In the genomic region with DNA sequence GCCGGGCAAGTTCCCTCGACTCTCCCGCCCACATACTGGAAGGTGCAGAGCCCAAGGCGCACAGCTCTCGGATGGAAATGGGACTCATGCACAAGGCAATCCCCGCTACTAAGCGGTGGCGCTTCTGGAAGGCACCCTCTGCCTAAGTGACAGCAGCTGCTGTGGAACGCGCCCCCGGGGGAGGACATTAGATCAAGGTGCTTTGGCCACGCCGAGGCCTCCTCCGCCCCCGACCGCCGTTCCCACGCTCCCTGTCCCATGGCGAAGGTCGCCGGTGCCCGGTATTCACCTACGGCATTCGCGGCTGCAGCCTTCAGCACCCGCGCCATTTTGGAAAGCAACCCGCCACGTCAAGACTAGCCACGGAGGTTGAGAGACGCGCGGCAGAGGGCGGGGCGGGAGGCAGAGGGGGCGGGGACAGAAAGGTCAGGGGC, we compare ENCODE assay signal across 8 cellular contexts. TPM values are rescaled to one million over a fixed set of nuclear protein-coding genes. Genes with fewer than 3 reads are reported as not detected.
DNase-seq lines count a peak whose midpoint lies in the region; ATAC-seq and TF ChIP-seq lines count a peak whose summit lies in the region.

A gene (minus strand): TSS at position 339 of the 434 bp plus-strand sequence. CDS start 10 bp downstream, at position 329.

- H3K36me3 Mint-ChIP-seq in Caco-2 (ENCODE audit: insufficient read depth, unreplicated experiment), result peaks cover 22% of the 10 kb centered on the region

- H3K9me3 ChIP-seq in Caco-2 (no peaks in the 10 kb centered on the region), muscle layer of duodenum (ENCODE audit: control insufficient read depth in 1 of 2, low read length in 2 of 2) (no peaks in the 10 kb centered on the region)

- CTCF ChIA-PET in Caco-2 (lab: Charles Lee), result interaction anchor here (1.0 kb wide), 2 partner anchors 30 to 202 kb away, joined by 4 to 7 read pairs; a partner anchor contains a TSS

- intact Hi-C loops in Caco-2 (cut with micrococcal nuclease; ENCODE audit: unreplicated experiment), result loop anchor here (1.0 kb wide), 3 partner anchors 30 to 97 kb away; a partner anchor contains a TSS

- BruUV-seq in Caco-2 (replicated peaks; lab: Mats Ljungman, UMichigan), result no TSS peak

- H3K4me1 Mint-ChIP-seq in Caco-2 (ENCODE audit: low read depth, unreplicated experiment), result no peaks in the 10 kb centered on the region

- 0 out of 2 replicates have a peak, but pooled peaks cover 4% of the 10 kb centered on the region for H3K4me1 ChIP-seq in Caco-2
- H3K4me1 ChIP-seq in muscle layer of duodenum (ENCODE audit: control insufficient read depth in 1 of 2, insufficient read depth in 2 of 2, low read length in 2 of 2), result peaks cover 0 to 41% of the 10 kb centered on the region in 2 donors

- H3K27me3 ChIP-seq in Caco-2 (replicated peaks; ENCODE audit: control insufficient read depth, insufficient read depth, low read length) (no peaks in the 10 kb centered on the region), muscle layer of duodenum (ENCODE audit: low read depth, low read length) (no peaks in the 10 kb centered on the region)

- DNase-seq in Caco-2 (peak; percentile 93), HS-5 (ENCODE audit: low read depth) (peak; percentile 16), NOMO-1 treated with DMSO at 0.1 percent for 48 hours (lab: John Stamatoyannopoulos, UW; ENCODE audit: unreplicated experiment) (peak; percentile 89), epithelial cell of esophagus (ENCODE audit: low read depth) (peak; percentile 92)
- DNase-seq in activated CD8-positive, alpha-beta memory T cell treated with anti-CD3 and anti-CD28 coated beads, Interleukin-2, amount 50 U/mL, for 4 hours, result peak; percentile 83
- DNase-seq in stimulated activated CD8-positive, alpha-beta memory T cell treated with anti-CD3 and anti-CD28 coated beads, Interleukin-7, amount 100 ng/mL, for 48 hours (ENCODE audit: extremely low read depth in 1 of 2, low read depth in 1 of 2), result peak; percentile 69 to 81

- H3K9me3 Mint-ChIP-seq in Caco-2 (ENCODE audit: unreplicated experiment), result no peaks in the 10 kb centered on the region

- no peaks in the 10 kb centered on the region; the same call in 1 of the 2 replicates for H3K36me3 ChIP-seq in Caco-2 (ENCODE audit: control insufficient read depth, insufficient read depth, low read length)
- H3K36me3 ChIP-seq in muscle layer of duodenum (ENCODE audit: control insufficient read depth in 1 of 2, insufficient read depth in 2 of 2, low read length in 2 of 2), result peaks cover 0 to 15% of the 10 kb centered on the region in 2 donors

- H3K27ac Mint-ChIP-seq in Caco-2 (ENCODE audit: unreplicated experiment), result no peak within 1 kb of the TSS

- H3K4me3 Mint-ChIP-seq in Caco-2 (ENCODE audit: unreplicated experiment), result no peak within 1 kb of the TSS

- POLR2A ChIA-PET in Caco-2 (lab: Charles Lee), result interaction anchor here (0.6 to 0.8 kb wide), 3 partner anchors 28 to 939 kb away, joined by 3 to 12 read pairs (median 3); a partner anchor contains a TSS

- peak within 1 kb of the TSS; percentile 73 for H3K4me3 ChIP-seq in Caco-2 (ENCODE audit: low read depth, low read length)
- peak within 1 kb of the TSS; percentile 90 for H3K4me3 ChIP-seq in epithelial cell of esophagus (ENCODE audit: low read length)
- H3K4me3 ChIP-seq in muscle layer of duodenum (ENCODE audit: low read depth in 1 of 2, low read length in 2 of 2), result peak within 1 kb of the TSS; percentile 96 to 98

- ATAC-seq in GM21360 (IDR thresholded peaks at IDR 0.05; ENCODE audit: unreplicated experiment), result peak; percentile 81

- H3K27me3 Mint-ChIP-seq in Caco-2 (ENCODE audit: insufficient read depth, unreplicated experiment), result no peaks in the 10 kb centered on the region

- no peak for TF ChIP-seq CTCF in Caco-2 (IDR thresholded peaks at IDR 0.05; ENCODE audit: insufficient read depth in 1 of 2, low read depth in 1 of 2, low read length in 1 of 2, severe bottlenecking in 1 of 2, unreplicated experiment in 1 of 2)
- TF ChIP-seq CTCF in epithelial cell of esophagus (IDR thresholded peaks at IDR 0.05; ENCODE audit: insufficient read depth, low read depth, low read length, missing control alignments), result no peak

- peak within 1 kb of the TSS; percentile 96 for H3K27ac ChIP-seq in muscle layer of duodenum (ENCODE audit: low read length)

RNA-seq across cellular contexts. Expression of the gene that starts here (rescaled TPM):
- total RNA-seq in Caco-2 (2022), result 13.7 and 15.6 TPM in 2 replicates

Comparison
In these comparisons a context has a peak if more than half of its experiments do, and no peak if none do; other contexts are left out.
1. Peak in every context shown above with its lines: DNase-seq, ATAC-seq, H3K4me3 ChIP-seq and H3K27ac ChIP-seq.
2. DNase-seq: peak in every context shown above with its lines; median percentile 93 in Caco-2; 92 in epithelial cell of esophagus; 89 in NOMO-1 treated with DMSO at 0.1 percent for 48 hours; 83 in activated CD8-positive, alpha-beta memory T cell treated with anti-CD3 and anti-CD28 coated beads, Interleukin-2, amount 50 U/mL, for 4 hours; 75 in stimulated activated CD8-positive, alpha-beta memory T cell treated with anti-CD3 and anti-CD28 coated beads, Interleukin-7, amount 100 ng/mL, for 48 hours; 16 in HS-5.